ENCODE assay signal across 2 cellular contexts in genomic region chr12:27650011-27650410, GRCh38.
TF ChIP-seq lines count a peak whose summit lies in the region.

No MANE protein-coding gene starts in this region.

TF ChIP-seq in GM12891, 5 proteins besides CTCF, POLR2A, EP300 and RAD21 (continued from another document):
- TF ChIP-seq SPI1 (IDR thresholded peaks at IDR 0.05; ENCODE audit: low read depth, low read length) = no peak
- TF ChIP-seq PAX5 (IDR thresholded peaks at IDR 0.05; ENCODE audit: insufficient read depth, low read length, severe bottlenecking) = no peak
TF ChIP-seq in GM12891: peak in this region for 0.

TF ChIP-seq in SK-N-SH, 30 proteins besides CTCF, POLR2A, EP300 and RAD21 (continued from another document):
- no peak for TF ChIP-seq RFX5 (IDR thresholded peaks at IDR 0.05; ENCODE audit: low read length)
TF ChIP-seq in SK-N-SH: peak in this region for 0.
